ENCODE assay signal across 7 cellular contexts in the genomic region with DNA sequence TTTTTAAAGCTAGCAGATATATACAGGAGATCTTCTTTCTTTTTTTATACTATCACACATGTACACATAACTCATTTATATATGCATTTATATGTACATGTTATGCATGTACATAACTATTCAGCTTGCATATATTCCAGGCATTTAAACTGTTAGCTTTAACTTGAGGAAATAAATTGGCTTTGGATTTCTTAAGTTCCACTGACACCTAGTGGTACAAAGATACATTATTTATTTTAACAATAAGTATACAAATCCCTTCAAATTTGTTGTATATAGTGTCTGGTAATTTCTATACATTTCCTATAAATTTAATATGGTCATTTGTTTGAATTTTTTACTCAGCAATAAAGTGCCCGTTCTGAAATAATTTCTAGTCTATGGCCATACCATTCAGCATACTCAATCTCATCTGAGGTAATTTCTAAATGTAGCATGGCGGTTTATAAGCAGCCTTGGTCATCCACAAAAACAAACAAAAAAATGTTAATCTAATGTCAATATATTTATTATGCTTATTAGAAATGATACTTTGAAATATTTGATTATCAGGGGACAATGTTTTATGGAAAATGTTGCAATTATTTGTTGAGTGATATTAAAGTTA. TPM values are rescaled to one million over a fixed set of nuclear protein-coding genes. Genes with fewer than 3 reads are reported as not detected.
A peak's percentile ranks its signal among the peaks of the same experiment; 100 is the strongest.
DNase-seq lines count a peak whose midpoint lies in the region; TF ChIP-seq lines count a peak whose summit lies in the region.

No MANE protein-coding gene starts in this region.

- no peaks in the 10 kb centered on the region for H3K9me2 ChIP-seq in OCI-LY1 (ENCODE audit: low read depth, low read length)

- no peak for DNase-seq in GM10266 (ENCODE audit: extremely low spot score)
- no peak for DNase-seq in esophagus muscularis mucosa (ENCODE audit: extremely low spot score)
- no peak for DNase-seq in retinal pigment epithelial cell (ENCODE audit: low read depth)
- DNase-seq in activated CD4-positive, alpha-beta T cell treated with anti-CD3 and anti-CD28 coated beads, Interleukin-2, amount 50 U/mL, for 1 hour = no peak
- no peak for DNase-seq in retina
- no peak for DNase-seq in putamen (ENCODE audit: low spot score)

- TF ChIP-seq EP300 in esophagus muscularis mucosa (IDR thresholded peaks at IDR 0.05) = no peak

- H3K4me3 ChIP-seq in OCI-LY1 (ENCODE audit: low read depth, low read length, poor library complexity, severe bottlenecking) (no peak overlapping the region), esophagus muscularis mucosa (no peak overlapping the region), retinal pigment epithelial cell (ENCODE audit: low read length) (no peak overlapping the region)

- no peak for TF ChIP-seq POLR2A in esophagus muscularis mucosa (IDR thresholded peaks at IDR 0.05; ENCODE audit: low read depth)

- no peaks in the 10 kb centered on the region for H3K79me2 ChIP-seq in OCI-LY1 (ENCODE audit: insufficient read depth, low read length)

- H3K4me1 ChIP-seq in OCI-LY1 (ENCODE audit: insufficient read depth, low read length, severe bottlenecking) (no peaks in the 10 kb centered on the region), esophagus muscularis mucosa (no peaks in the 10 kb centered on the region)

- H3K9me3 ChIP-seq in OCI-LY1 (ENCODE audit: low read length) = no peaks in the 10 kb centered on the region
- H3K9me3 ChIP-seq in esophagus muscularis mucosa = no peaks in the 10 kb centered on the region

- WGBS in esophagus muscularis mucosa = 83% methylated on average over 2 of the region's 2 CpGs

- intact Hi-C loops in esophagus muscularis mucosa (cut with DNase I) = no loop called here

- TF ChIP-seq CTCF in GM10266 (IDR thresholded peaks at IDR 0.05; ENCODE audit: control insufficient read depth, insufficient read depth, low read depth, missing control alignments) (peak; percentile 19), OCI-LY1 (IDR thresholded peaks at IDR 0.05; ENCODE audit: low read length) (peak; percentile 39; the same call in 1 of the 2 replicates), esophagus muscularis mucosa (IDR thresholded peaks at IDR 0.05) (peak in 2 of 3 experiments; percentile 23 to 29), retinal pigment epithelial cell (conservative IDR thresholded peaks at IDR 0.05; ENCODE audit: low read depth, low read length) (peak; percentile 36)

- H3K9ac ChIP-seq in OCI-LY1 (ENCODE audit: low read length) = no peak overlapping the region

- H3K27me3 ChIP-seq in OCI-LY1 (ENCODE audit: insufficient read depth, low read length) (no peaks in the 10 kb centered on the region), esophagus muscularis mucosa (no peaks in the 10 kb centered on the region)

- H3K4me2 ChIP-seq in OCI-LY1 (ENCODE audit: low read length) = no peak overlapping the region

- H4K20me1 ChIP-seq in OCI-LY1 (ENCODE audit: insufficient read depth, low read length) = no peaks in the 10 kb centered on the region

- H3F3A ChIP-seq in OCI-LY1 (ENCODE audit: insufficient read depth, low read length) = no peaks in the 10 kb centered on the region

- peaks cover 80% of the 10 kb centered on the region for H3K36me3 ChIP-seq in OCI-LY1 (ENCODE audit: insufficient read depth, low read length)
- H3K36me3 ChIP-seq in esophagus muscularis mucosa = peaks cover 44 to 98% (median 80%) of the 10 kb centered on the region in 4 donors

- H2AFZ ChIP-seq in OCI-LY1 (ENCODE audit: low read length) = no peak overlapping the region

- H3K27ac ChIP-seq in OCI-LY1 (ENCODE audit: low read depth, low read length, poor library complexity, severe bottlenecking) (no peak overlapping the region), esophagus muscularis mucosa (replicated peaks in 1 of 4) (no peak overlapping the region)

RNA-seq across cellular contexts. Expression of gene ZDHHC6, which starts 11.6 kb away (rescaled TPM):
- 10 to 100 TPM; 15.6 to 21.2 (median 17.3) TPM for total RNA-seq in esophagus muscularis mucosa

RNA-seq across cellular contexts. Expression of gene VTI1A, which starts 11.9 kb away (rescaled TPM):
- 10 to 100 TPM; 27.6 to 42.7 (median 33.8) TPM for total RNA-seq in esophagus muscularis mucosa
